ENCODE assay signal across 16 cellular contexts in the genomic region with DNA sequence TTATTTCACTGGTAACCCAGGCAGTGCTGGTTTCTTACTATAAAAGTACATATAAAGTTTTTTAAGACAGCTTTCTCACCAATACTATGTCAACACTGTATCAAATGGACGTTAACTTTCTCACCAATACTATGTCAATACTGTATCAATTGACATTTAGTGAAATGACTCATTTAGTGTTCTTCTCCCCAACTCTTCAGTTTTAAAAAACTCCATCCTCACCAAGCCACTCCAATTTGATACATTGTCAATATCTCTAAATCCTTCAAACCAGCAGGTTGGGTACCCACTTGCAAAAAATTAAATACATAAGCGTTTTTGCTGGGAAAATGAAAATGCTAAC. TPM values are rescaled to one million over a fixed set of nuclear protein-coding genes. Genes with fewer than 3 reads are reported as not detected.
DNase-seq lines count a peak whose midpoint lies in the region; ATAC-seq and TF ChIP-seq lines count a peak whose summit lies in the region.
"Had no signal": no experiment of that assay in that cellular context is flagged by ENCODE, and none has a peak within 500 bp of the region (broad histone marks: within the 10 kb centered on the region; RNA-seq: fewer than 3 reads in every experiment).

No MANE protein-coding gene starts in this region.

- peak overlapping the region in 1 of 2 donors; percentile 100 for H3K9ac ChIP-seq in liver (ENCODE audit: low read depth in 1 of 2, low read length in 2 of 2)

- TF ChIP-seq RAD21 in liver (IDR thresholded peaks at IDR 0.05) = no peak

- CTCF ChIA-PET in CD8-positive, alpha-beta memory T cell (lab: Charles Lee) = interaction anchor here (0.9 to 4.2 kb wide), 5 partner anchors 8 to 94 kb away, joined by 3 to 33 read pairs (median 3); no protein-coding TSS in a partner anchor

- no peak for TF ChIP-seq POLR2A in adrenal gland (IDR thresholded peaks at IDR 0.05)

- H3K27ac ChIP-seq in CD8-positive, alpha-beta memory T cell (ENCODE audit: low read depth, low read length) = no peak overlapping the region
- peak overlapping the region in 3 of 5 donors; percentile 60 to 100 (median 99) for H3K27ac ChIP-seq in adrenal gland
- no peak overlapping the region for H3K27ac ChIP-seq in liver (ENCODE audit: low read depth in 1 of 2, low read length in 2 of 2)
- peak overlapping the region; percentile 73 for H3K27ac ChIP-seq in substantia nigra (ENCODE audit: low read depth, low read length, poor library complexity, severe bottlenecking)
- no peak overlapping the region for H3K27ac ChIP-seq in foreskin keratinocyte
- H3K27ac ChIP-seq: spleen had no signal

- no peaks in the 10 kb centered on the region for H3K9me3 ChIP-seq in CD8-positive, alpha-beta memory T cell (ENCODE audit: low read length)
- H3K9me3 ChIP-seq in adrenal gland (replicated peaks in 1 of 3) (no peaks in the 10 kb centered on the region), liver (ENCODE audit: control insufficient read depth in 4 of 4, low read length in 3 of 4) (no peaks in the 10 kb centered on the region)
- H3K9me3 ChIP-seq: spleen had no signal

- peaks cover 37% of the 10 kb centered on the region for H3K4me1 ChIP-seq in CD8-positive, alpha-beta memory T cell (ENCODE audit: insufficient read depth, low read length)
- peaks cover 8 to 39% of the 10 kb centered on the region in 2 donors for H3K4me1 ChIP-seq in adrenal gland (replicated peaks in 1 of 2)
- H3K4me1 ChIP-seq in liver (ENCODE audit: control insufficient read depth in 4 of 4, insufficient read depth in 4 of 4, low read length in 3 of 4) = peaks cover 0 to 26% (median 19%) of the 10 kb centered on the region in 4 donors
- H3K4me1 ChIP-seq in foreskin keratinocyte = peaks cover 18% of the 10 kb centered on the region

- peaks cover 34 to 41% (median 39%) of the 10 kb centered on the region in 3 donors for H3K4me1 Mint-ChIP-seq in CD8-positive, alpha-beta memory T cell

- H3K36me3 ChIP-seq in CD8-positive, alpha-beta memory T cell (ENCODE audit: insufficient read depth, low read length) = peaks cover 10% of the 10 kb centered on the region
- H3K36me3 ChIP-seq in adrenal gland (replicated peaks in 1 of 2) (peaks cover 0 to 22% of the 10 kb centered on the region in 2 donors), liver (ENCODE audit: control insufficient read depth in 4 of 4, insufficient read depth in 3 of 4, low read depth in 1 of 4, low read length in 3 of 4) (peaks cover 2 to 14% (median 8%) of the 10 kb centered on the region in 4 donors)

- WGBS in adrenal gland, 4 donors = 46 to 64% (median 56%) methylated on average over 2 of the region's 2 CpGs
- WGBS in liver = 60% methylated on average over 2 of the region's 2 CpGs

- TF ChIP-seq CTCF in adrenal gland (IDR thresholded peaks at IDR 0.05) (no peak), liver (IDR thresholded peaks at IDR 0.05; ENCODE audit: low read depth, low read length, missing input control) (no peak), foreskin keratinocyte (conservative IDR thresholded peaks at IDR 0.05) (no peak)

- H3K27me3 ChIP-seq in CD8-positive, alpha-beta memory T cell (ENCODE audit: insufficient read depth, low read length, poor library complexity, severe bottlenecking) = no peaks in the 10 kb centered on the region
- H3K27me3 ChIP-seq in adrenal gland = no peaks in the 10 kb centered on the region
- no peaks in the 10 kb centered on the region for H3K27me3 ChIP-seq in liver (ENCODE audit: control insufficient read depth in 4 of 4, insufficient read depth in 4 of 4, low read length in 3 of 4)
- no peaks in the 10 kb centered on the region for H3K27me3 ChIP-seq in foreskin keratinocyte
- H3K27me3 ChIP-seq: spleen had no signal

- ATAC-seq in foreskin keratinocyte (no peak), HG03175 (IDR thresholded peaks at IDR 0.05; ENCODE audit: unreplicated experiment) (no peak)

- DNase-seq in CD8-positive, alpha-beta memory T cell = no peak
- DNase-seq in adrenal gland (no peak), substantia nigra (lab: John Stamatoyannopoulos, UW) (no peak), foreskin keratinocyte (no peak), NCI-H2227 treated with DMSO at 0.1 percent for 48 hours (lab: John Stamatoyannopoulos, UW) (no peak)
- DNase-seq: activated B cell treated with CpG ODN at 0.5 μM for 24 hours; DMS53; glutamatergic neuron; NCI-H774; spleen; stimulated activated naive CD4-positive, alpha-beta T cell had no signal

- POLR2A ChIA-PET in CD8-positive, alpha-beta memory T cell (lab: Charles Lee) = interaction anchor here (0.6 to 0.9 kb wide), 2 partner anchors 22 to 37 kb away, joined by 3 read pairs; no protein-coding TSS in a partner anchor

- peaks cover 0 to 2% of the 10 kb centered on the region in 2 donors for H3K27me3 Mint-ChIP-seq in CD8-positive, alpha-beta memory T cell
- H3K27me3 Mint-ChIP-seq: activated B cell treated with CpG ODN at 0.5 μM for 24 hours, IgD-negative memory B cell had no signal

- peak overlapping the region in 6 of 8 donors; percentile 2 to 71 (median 45) for H3K27ac Mint-ChIP-seq in CD8-positive, alpha-beta memory T cell
- H3K27ac Mint-ChIP-seq: activated B cell treated with CpG ODN at 0.5 μM for 24 hours, IgD-negative memory B cell had no signal

- intact Hi-C loops in adrenal gland (cut with DNase I) = no loop called here

- peak overlapping the region in 2 of 7 donors; percentile 8 to 67 for H3K4me3 Mint-ChIP-seq in CD8-positive, alpha-beta memory T cell
- H3K4me3 Mint-ChIP-seq: activated B cell treated with CpG ODN at 0.5 μM for 24 hours had no signal

- no peak overlapping the region for H3K4me3 ChIP-seq in CD8-positive, alpha-beta memory T cell (ENCODE audit: low read length)
- H3K4me3 ChIP-seq in adrenal gland (no peak overlapping the region), liver (ENCODE audit: low read depth in 1 of 3, low read length in 3 of 3) (no peak overlapping the region)
- H3K4me3 ChIP-seq: spleen had no signal

- H3K36me3 Mint-ChIP-seq in CD8-positive, alpha-beta memory T cell = peaks cover 5 to 32% (median 17%) of the 10 kb centered on the region in 3 donors

- peaks cover 0 to 3% (median 0%) of the 10 kb centered on the region in 5 donors for H3K9me3 Mint-ChIP-seq in CD8-positive, alpha-beta memory T cell
- H3K9me3 Mint-ChIP-seq: activated B cell treated with CpG ODN at 0.5 μM for 24 hours, IgD-negative memory B cell had no signal

TF ChIP-seq in liver, 16 proteins besides CTCF, POLR2A, EP300 and RAD21 (continues in another document):
- TF ChIP-seq EGR1 (IDR thresholded peaks at IDR 0.05; ENCODE audit: low read depth in 2 of 2) = no peak
- TF ChIP-seq, protein P1, sequence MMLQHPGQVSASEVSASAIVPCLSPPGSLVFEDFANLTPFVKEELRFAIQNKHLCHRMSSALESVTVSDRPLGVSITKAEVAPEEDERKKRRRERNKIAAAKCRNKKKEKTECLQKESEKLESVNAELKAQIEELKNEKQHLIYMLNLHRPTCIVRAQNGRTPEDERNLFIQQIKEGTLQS (IDR thresholded peaks at IDR 0.05) = no peak
- TF ChIP-seq, protein P2, sequence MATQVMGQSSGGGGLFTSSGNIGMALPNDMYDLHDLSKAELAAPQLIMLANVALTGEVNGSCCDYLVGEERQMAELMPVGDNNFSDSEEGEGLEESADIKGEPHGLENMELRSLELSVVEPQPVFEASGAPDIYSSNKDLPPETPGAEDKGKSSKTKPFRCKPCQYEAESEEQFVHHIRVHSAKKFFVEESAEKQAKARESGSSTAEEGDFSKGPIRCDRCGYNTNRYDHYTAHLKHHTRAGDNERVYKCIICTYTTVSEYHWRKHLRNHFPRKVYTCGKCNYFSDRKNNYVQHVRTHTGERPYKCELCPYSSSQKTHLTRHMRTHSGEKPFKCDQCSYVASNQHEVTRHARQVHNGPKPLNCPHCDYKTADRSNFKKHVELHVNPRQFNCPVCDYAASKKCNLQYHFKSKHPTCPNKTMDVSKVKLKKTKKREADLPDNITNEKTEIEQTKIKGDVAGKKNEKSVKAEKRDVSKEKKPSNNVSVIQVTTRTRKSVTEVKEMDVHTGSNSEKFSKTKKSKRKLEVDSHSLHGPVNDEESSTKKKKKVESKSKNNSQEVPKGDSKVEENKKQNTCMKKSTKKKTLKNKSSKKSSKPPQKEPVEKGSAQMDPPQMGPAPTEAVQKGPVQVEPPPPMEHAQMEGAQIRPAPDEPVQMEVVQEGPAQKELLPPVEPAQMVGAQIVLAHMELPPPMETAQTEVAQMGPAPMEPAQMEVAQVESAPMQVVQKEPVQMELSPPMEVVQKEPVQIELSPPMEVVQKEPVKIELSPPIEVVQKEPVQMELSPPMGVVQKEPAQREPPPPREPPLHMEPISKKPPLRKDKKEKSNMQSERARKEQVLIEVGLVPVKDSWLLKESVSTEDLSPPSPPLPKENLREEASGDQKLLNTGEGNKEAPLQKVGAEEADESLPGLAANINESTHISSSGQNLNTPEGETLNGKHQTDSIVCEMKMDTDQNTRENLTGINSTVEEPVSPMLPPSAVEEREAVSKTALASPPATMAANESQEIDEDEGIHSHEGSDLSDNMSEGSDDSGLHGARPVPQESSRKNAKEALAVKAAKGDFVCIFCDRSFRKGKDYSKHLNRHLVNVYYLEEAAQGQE (IDR thresholded peaks at IDR 0.05) = no peak
- TF ChIP-seq RXRA (IDR thresholded peaks at IDR 0.05) = peak in 1 of 2 donors; percentile 7
- TF ChIP-seq HNF4G (IDR thresholded peaks at IDR 0.05) = no peak
- TF ChIP-seq SP1 (IDR thresholded peaks at IDR 0.05) = no peak
- TF ChIP-seq GABPA (IDR thresholded peaks at IDR 0.05 in 1 of 2, conservative IDR thresholded peaks at IDR 0.05 in 1 of 2) = no peak
- TF ChIP-seq FOXA1 (IDR thresholded peaks at IDR 0.05) = no peak
- TF ChIP-seq TAF1 (conservative IDR thresholded peaks at IDR 0.05) = no peak
- TF ChIP-seq, protein P3, sequence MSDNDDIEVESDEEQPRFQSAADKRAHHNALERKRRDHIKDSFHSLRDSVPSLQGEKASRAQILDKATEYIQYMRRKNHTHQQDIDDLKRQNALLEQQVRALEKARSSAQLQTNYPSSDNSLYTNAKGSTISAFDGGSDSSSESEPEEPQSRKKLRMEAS (IDR thresholded peaks at IDR 0.05) = no peak
- no peak for TF ChIP-seq HNF4A (conservative IDR thresholded peaks at IDR 0.05)
- no peak for TF ChIP-seq NR2F2 (IDR thresholded peaks at IDR 0.05)
- TF ChIP-seq YY1 (IDR thresholded peaks at IDR 0.05) = peak; percentile 7

RNA-seq across cellular contexts. Expression of a gene that starts 4.8 kb away (rescaled TPM):
- total RNA-seq in CD8-positive, alpha-beta memory T cell = 10 to 100 TPM; 32.6 to 34.5 TPM
- polyA plus RNA-seq in CD8-positive, alpha-beta memory T cell = 53.4 TPM
- 100 to 1,000 TPM in 4 of 8 donors, 10 to 100 TPM in 4; 29.0 to 332 (median 98.7) TPM for total RNA-seq in adrenal gland
- polyA plus RNA-seq in adrenal gland = 10 to 100 TPM; 42.9 to 75.4 (median 49.3) TPM
- total RNA-seq in liver = 10 to 100 TPM; 10.2 to 28.0 TPM
- 100 to 1,000 TPM in 1 of 2 donors, 10 to 100 TPM in 1; 47.5 to 132 TPM for polyA plus RNA-seq in liver
- total RNA-seq in foreskin keratinocyte = 45.2 and 49.1 TPM in 2 replicates
- 31.7 and 35.3 TPM in 2 replicates for polyA plus RNA-seq in foreskin keratinocyte

RNA-seq across cellular contexts. Expression of a gene that starts 25.9 kb away (rescaled TPM):
- total RNA-seq in CD8-positive, alpha-beta memory T cell = not detected
- polyA plus RNA-seq in CD8-positive, alpha-beta memory T cell = not detected
- 1 to 10 TPM in 7 of 8 donors, under 1 TPM in 1; 0.95 to 2.0 (median 1.4) TPM for total RNA-seq in adrenal gland
- 1 to 10 TPM in 2 of 3 donors, under 1 TPM in 1; 0.81 to 1.4 (median 1.4) TPM for polyA plus RNA-seq in adrenal gland
- total RNA-seq in liver = under 1 TPM in 1 of 2 donors, not detected in 1; 0.19 TPM
- polyA plus RNA-seq in liver = under 1 TPM; 0.02 to 0.07 TPM
- total RNA-seq in foreskin keratinocyte = not detected in 2 replicates
- not detected in 2 replicates for polyA plus RNA-seq in foreskin keratinocyte
- total RNA-seq: activated B cell treated with CpG ODN at 0.5 μM for 24 hours, bronchial epithelial cell had no signal
- polyA plus RNA-seq: BJ, IgD-negative memory B cell had no signal

Comparison
In these comparisons a context has a peak if more than half of its experiments do, and no peak if none do; other contexts are left out.
1. H3K27ac ChIP-seq: peak in adrenal gland (3 of 5) and substantia nigra (single experiment); none in CD8-positive, alpha-beta memory T cell (single experiment), liver (0 of 2) and foreskin keratinocyte (single experiment).